1 cellular context compared by ENCODE assay signal in the genomic region with DNA sequence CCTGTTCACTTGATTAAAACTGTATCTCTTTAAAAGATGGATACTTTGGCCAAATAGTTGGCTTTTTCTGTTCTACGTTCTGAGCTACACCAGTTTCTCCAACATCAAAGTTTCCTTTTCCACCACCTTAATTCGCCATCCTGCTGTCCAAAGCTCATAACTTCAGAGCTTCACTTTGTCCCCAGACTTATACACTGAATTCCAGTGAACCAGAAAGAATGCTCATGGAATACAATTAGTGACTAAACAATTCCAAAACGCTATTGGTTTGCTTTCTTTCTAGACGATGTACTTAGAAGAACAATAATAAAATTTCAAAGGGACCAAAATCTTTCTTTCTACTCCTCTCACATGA.
A peak's percentile ranks its signal among the peaks of the same experiment; 100 is the strongest.
TF ChIP-seq lines count a peak whose summit lies in the region.

No MANE protein-coding gene starts in this region.

TF ChIP-seq in HCT116, 20 proteins besides CTCF, POLR2A, EP300 and RAD21:
- peak; percentile 90 for TF ChIP-seq JUND (IDR thresholded peaks at IDR 0.05)
- TF ChIP-seq, protein P1, sequence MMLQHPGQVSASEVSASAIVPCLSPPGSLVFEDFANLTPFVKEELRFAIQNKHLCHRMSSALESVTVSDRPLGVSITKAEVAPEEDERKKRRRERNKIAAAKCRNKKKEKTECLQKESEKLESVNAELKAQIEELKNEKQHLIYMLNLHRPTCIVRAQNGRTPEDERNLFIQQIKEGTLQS (IDR thresholded peaks at IDR 0.05): 0 out of 2 replicates have a peak, but pooled peaks have one; percentile 12
- no peak for TF ChIP-seq SIN3A (IDR thresholded peaks at IDR 0.05; ENCODE audit: low read depth)
- no peak for TF ChIP-seq ZFX (IDR thresholded peaks at IDR 0.05)
- no peak for TF ChIP-seq ZBTB33 (IDR thresholded peaks at IDR 0.05; ENCODE audit: extremely low read depth, insufficient replicate concordance, low read length)
- TF ChIP-seq MAX (IDR thresholded peaks at IDR 0.05): no peak; the same call in 1 of the 2 replicates
- TF ChIP-seq FOSL1 (IDR thresholded peaks at IDR 0.05; ENCODE audit: low read depth): peak; percentile 88
- peak; percentile 92 for TF ChIP-seq SP1 (IDR thresholded peaks at IDR 0.05; ENCODE audit: low read depth)
- no peak; the same call in 1 of the 2 replicates for TF ChIP-seq SRF (IDR thresholded peaks at IDR 0.05; ENCODE audit: low read depth)
- TF ChIP-seq EZH2 (IDR thresholded peaks at IDR 0.05): no peak
- no peak for TF ChIP-seq ZNF274 (IDR thresholded peaks at IDR 0.05; ENCODE audit: low read depth, low read length)
- TF ChIP-seq EZH2phosphoT487 (IDR thresholded peaks at IDR 0.05; ENCODE audit: borderline replicate concordance): no peak
- TF ChIP-seq POLR2AphosphoS5 (IDR thresholded peaks at IDR 0.05; ENCODE audit: low read depth, low read length): peak; percentile 55; the same call in 1 of the 2 replicates
- TF ChIP-seq, protein P2, sequence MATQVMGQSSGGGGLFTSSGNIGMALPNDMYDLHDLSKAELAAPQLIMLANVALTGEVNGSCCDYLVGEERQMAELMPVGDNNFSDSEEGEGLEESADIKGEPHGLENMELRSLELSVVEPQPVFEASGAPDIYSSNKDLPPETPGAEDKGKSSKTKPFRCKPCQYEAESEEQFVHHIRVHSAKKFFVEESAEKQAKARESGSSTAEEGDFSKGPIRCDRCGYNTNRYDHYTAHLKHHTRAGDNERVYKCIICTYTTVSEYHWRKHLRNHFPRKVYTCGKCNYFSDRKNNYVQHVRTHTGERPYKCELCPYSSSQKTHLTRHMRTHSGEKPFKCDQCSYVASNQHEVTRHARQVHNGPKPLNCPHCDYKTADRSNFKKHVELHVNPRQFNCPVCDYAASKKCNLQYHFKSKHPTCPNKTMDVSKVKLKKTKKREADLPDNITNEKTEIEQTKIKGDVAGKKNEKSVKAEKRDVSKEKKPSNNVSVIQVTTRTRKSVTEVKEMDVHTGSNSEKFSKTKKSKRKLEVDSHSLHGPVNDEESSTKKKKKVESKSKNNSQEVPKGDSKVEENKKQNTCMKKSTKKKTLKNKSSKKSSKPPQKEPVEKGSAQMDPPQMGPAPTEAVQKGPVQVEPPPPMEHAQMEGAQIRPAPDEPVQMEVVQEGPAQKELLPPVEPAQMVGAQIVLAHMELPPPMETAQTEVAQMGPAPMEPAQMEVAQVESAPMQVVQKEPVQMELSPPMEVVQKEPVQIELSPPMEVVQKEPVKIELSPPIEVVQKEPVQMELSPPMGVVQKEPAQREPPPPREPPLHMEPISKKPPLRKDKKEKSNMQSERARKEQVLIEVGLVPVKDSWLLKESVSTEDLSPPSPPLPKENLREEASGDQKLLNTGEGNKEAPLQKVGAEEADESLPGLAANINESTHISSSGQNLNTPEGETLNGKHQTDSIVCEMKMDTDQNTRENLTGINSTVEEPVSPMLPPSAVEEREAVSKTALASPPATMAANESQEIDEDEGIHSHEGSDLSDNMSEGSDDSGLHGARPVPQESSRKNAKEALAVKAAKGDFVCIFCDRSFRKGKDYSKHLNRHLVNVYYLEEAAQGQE (IDR thresholded peaks at IDR 0.05; ENCODE audit: low read depth): no peak
- TF ChIP-seq CEBPB (IDR thresholded peaks at IDR 0.05; ENCODE audit: low read depth): peak; percentile 64; the same call in 1 of the 2 replicates
- TF ChIP-seq ELF1 (IDR thresholded peaks at IDR 0.05; ENCODE audit: borderline replicate concordance, low read depth): no peak
- 0 out of 2 replicates have a peak, but pooled peaks have one; percentile 33 for TF ChIP-seq EGR1 (IDR thresholded peaks at IDR 0.05; ENCODE audit: low read depth)
- TF ChIP-seq TCF7L2 (IDR thresholded peaks at IDR 0.05; ENCODE audit: borderline replicate concordance, extremely low read depth, insufficient read depth, insufficient read length): peak; percentile 88
- TF ChIP-seq CBX3 (IDR thresholded peaks at IDR 0.05; ENCODE audit: low read depth): no peak
- peak; percentile 41 for TF ChIP-seq YY1 (IDR thresholded peaks at IDR 0.05; ENCODE audit: extremely low read depth, insufficient replicate concordance, low read depth, low read length)
